Comparison of ENCODE assay signal across 14 cellular contexts in genomic region chr6:29968130-29968529, GRCh38. TPM values are rescaled to one million over a fixed set of nuclear protein-coding genes. Genes with fewer than 3 reads are reported as not detected.
DNase-seq lines count a peak whose midpoint lies in the region; ATAC-seq, FAIRE-seq and TF ChIP-seq lines count a peak whose summit lies in the region.
"Had no signal": no experiment of that assay in that cellular context is flagged by ENCODE, and none has a peak within 500 bp of the region (broad histone marks: within the 10 kb centered on the region; RNA-seq: fewer than 3 reads in every experiment).

No MANE protein-coding gene starts in this region.

- CTCF ChIA-PET in PC-9 (lab: Charles Lee), result interaction anchor here (1.0 kb wide), 1 partner anchor 119 kb away, joined by 8 read pairs; no protein-coding TSS in a partner anchor
- CTCF ChIA-PET in endothelial cell of umbilical vein (lab: Charles Lee), result interaction anchor here (0.7 to 4.0 kb wide), 5 partner anchors 8 to 123 kb away, joined by 3 to 29 read pairs (median 4); no protein-coding TSS in a partner anchor

- peaks cover 37% of the 10 kb centered on the region for H3F3A ChIP-seq in PC-9 (ENCODE audit: insufficient read depth, low read depth)

- in situ Hi-C loops in gastrocnemius medialis (cut with MboI; ENCODE audit: low sequenced_read_pairs in 4 of 4) (no loop called here), GM13976 (cut with MboI; ENCODE audit: low sequenced_read_pairs, unreplicated experiment) (no loop called here)

- H2AFZ ChIP-seq in PC-9, result no peak overlapping the region
- no peak overlapping the region for H2AFZ ChIP-seq in endothelial cell of umbilical vein (ENCODE audit: low read depth, low read length)

- no peaks in the 10 kb centered on the region for H3K36me3 ChIP-seq in PC-9 (ENCODE audit: low read depth)
- no peaks in the 10 kb centered on the region for H3K36me3 ChIP-seq in endothelial cell of umbilical vein (ENCODE audit: control insufficient read depth in 2 of 2, extremely low read depth in 1 of 2, insufficient read depth in 2 of 2, low read length in 2 of 2)
- no peaks in the 10 kb centered on the region for H3K36me3 ChIP-seq in gastrocnemius medialis

- H3K27ac ChIP-seq in PC-9 (peak overlapping the region; percentile 81), endothelial cell of umbilical vein (ENCODE audit: insufficient read depth, low read depth, low read length) (peak overlapping the region; percentile 40), gastrocnemius medialis (peak overlapping the region in 3 of 4 donors; percentile 86 to 92 (median 88))

- H3K79me2 ChIP-seq in PC-9 (ENCODE audit: low read depth) (no peaks in the 10 kb centered on the region), endothelial cell of umbilical vein (ENCODE audit: control insufficient read depth, insufficient read depth, low read length) (no peaks in the 10 kb centered on the region)

- H3K9me2 ChIP-seq in PC-9 (ENCODE audit: insufficient read depth), result no peaks in the 10 kb centered on the region

- H3K4me2 ChIP-seq in PC-9, result peak overlapping the region; percentile 83
- peak overlapping the region; percentile 5 for H3K4me2 ChIP-seq in endothelial cell of umbilical vein (ENCODE audit: insufficient read depth, low read length)
- H3K4me2 ChIP-seq: smooth muscle cell had no signal

- H3K27me3 ChIP-seq in PC-9 (ENCODE audit: insufficient read depth, low read depth), result no peaks in the 10 kb centered on the region
- H3K27me3 ChIP-seq in endothelial cell of umbilical vein (ENCODE audit: control insufficient read depth in 2 of 2, insufficient read depth in 2 of 2, low read length in 2 of 2), result peaks cover 0 to 2% of the 10 kb centered on the region in 2 experiments
- H3K27me3 ChIP-seq in gastrocnemius medialis, result no peaks in the 10 kb centered on the region
- H3K27me3 ChIP-seq: tibial artery had no signal

- intact Hi-C loops in PC-9 (cut with micrococcal nuclease; ENCODE audit: unreplicated experiment) (loop anchor here (5.0 kb wide), 1 partner anchor 99 kb away; the partner anchor contains the start of gene PPP1R11), endothelial cell of umbilical vein (cut with micrococcal nuclease) (loop anchor here (1.0 to 5.0 kb wide), 2 partner anchors 8 to 99 kb away; partner anchors contain the start of gene PPP1R11), gastrocnemius medialis (cut with DNase I; ENCODE audit: low total_unique reads) (no loop called here)

- no peak overlapping the region for H3K4me3 ChIP-seq in PC-9
- no peak overlapping the region for H3K4me3 ChIP-seq in endothelial cell of umbilical vein (replicated peaks in 1 of 3; ENCODE audit: insufficient read depth in 1 of 3, low read depth in 1 of 3, low read length in 3 of 3)
- no peak overlapping the region for H3K4me3 ChIP-seq in gastrocnemius medialis
- H3K4me3 ChIP-seq: smooth muscle cell, tibial artery had no signal

- ATAC-seq in gastrocnemius medialis, result no peak
- no peak for ATAC-seq in HG03378 (IDR thresholded peaks at IDR 0.05; ENCODE audit: unreplicated experiment)
- ATAC-seq: activated CD8-positive, alpha-beta memory T cell treated with anti-CD3 and anti-CD28 coated beads, Interleukin-2, amount 10 ng/mL, durations not matched to agents 7 days and 5 days had no signal

- TF ChIP-seq CTCF in PC-9 (conservative IDR thresholded peaks at IDR 0.05) (no peak; the same call in 1 of the 2 replicates), endothelial cell of umbilical vein (IDR thresholded peaks at IDR 0.05; ENCODE audit: extremely low read depth in 1 of 2, insufficient read depth in 1 of 2, low read depth in 1 of 2, low read length in 2 of 2) (no peak), gastrocnemius medialis (IDR thresholded peaks at IDR 0.05 in 4 of 5, conservative IDR thresholded peaks at IDR 0.05 in 1 of 5) (no peak), GM13976 (IDR thresholded peaks at IDR 0.05; ENCODE audit: borderline replicate concordance, control extremely low read depth, extremely low read depth, insufficient read depth, missing control alignments) (no peak)

- H3K9ac ChIP-seq in endothelial cell of umbilical vein (replicated peaks; ENCODE audit: extremely low read depth, insufficient read depth, low read length), result no peak overlapping the region

- FAIRE-seq in endothelial cell of umbilical vein (lab: Jason Lieb, UNC), result peak; percentile 80
- FAIRE-seq: A204.1 had no signal

- BruUV-seq in PC-9 (replicated peaks; lab: Mats Ljungman, UMichigan) (no TSS peak), endothelial cell of umbilical vein (replicated peaks; lab: Mats Ljungman, UMichigan) (no TSS peak)

- dilution Hi-C loops in endothelial cell of umbilical vein (cut with MboI; ENCODE audit: extremely low pct_ligation_motif_present, low sequenced_read_pairs), result no loop called here

- H3K9me1 ChIP-seq in endothelial cell of umbilical vein (replicated peaks; ENCODE audit: control insufficient read depth, extremely low read depth, insufficient read depth, low read length), result no peaks in the 10 kb centered on the region

- TF ChIP-seq POLR2A in endothelial cell of umbilical vein (IDR thresholded peaks at IDR 0.05; ENCODE audit: low read depth, low read length), result no peak
- no peak for TF ChIP-seq POLR2A in gastrocnemius medialis (IDR thresholded peaks at IDR 0.05)

- DNase-seq in DMS53 (lab: John Stamatoyannopoulos, UW) (peak; percentile 41), DMS53 treated with DMSO at 0.1 percent for 48 hours (lab: John Stamatoyannopoulos, UW; ENCODE audit: unreplicated experiment) (no peak), PC-9 (peak; percentile 47 to 75), endothelial cell of umbilical vein (ENCODE audit: low read depth, low spot score) (peak; percentile 79), gastrocnemius medialis (no peak), GM13976 (ENCODE audit: low spot score) (no peak)
- DNase-seq in stimulated activated CD4-positive, alpha-beta T cell treated with anti-CD3 and anti-CD28 coated beads, Interleukin-4, amount 100 ng/mL, for 1 hour, result no peak
- DNase-seq: activated CD8-positive, alpha-beta memory T cell treated with anti-CD3 and anti-CD28 coated beads, Interleukin-2, amount 10 ng/mL, durations not matched to agents 7 days and 5 days; DND-41; immature natural killer cell; tibial artery had no signal

- H3K4me1 ChIP-seq in PC-9 (replicated peaks; ENCODE audit: insufficient read depth), result peaks cover 46% of the 10 kb centered on the region
- H3K4me1 ChIP-seq in endothelial cell of umbilical vein (ENCODE audit: control insufficient read depth, extremely low read depth, insufficient read depth, low read length), result peaks cover 44% of the 10 kb centered on the region
- H3K4me1 ChIP-seq in gastrocnemius medialis, result peaks cover 38 to 41% of the 10 kb centered on the region in 2 donors

- H4K20me1 ChIP-seq in PC-9 (ENCODE audit: insufficient read depth) (no peaks in the 10 kb centered on the region), endothelial cell of umbilical vein (replicated peaks; ENCODE audit: control insufficient read depth, extremely low read depth, insufficient read depth, low read length) (no peaks in the 10 kb centered on the region)

- POLR2A ChIA-PET in PC-9 (lab: Charles Lee; ENCODE audit: unreplicated experiment), result no interaction called here
- POLR2A ChIA-PET in endothelial cell of umbilical vein (lab: Charles Lee), result no interaction called here

- H3K9me3 ChIP-seq in PC-9 (ENCODE audit: insufficient read depth, low read depth) (no peaks in the 10 kb centered on the region), endothelial cell of umbilical vein (replicated peaks; ENCODE audit: control insufficient read depth, insufficient read depth, low read length) (no peaks in the 10 kb centered on the region), gastrocnemius medialis (no peaks in the 10 kb centered on the region)
- H3K9me3 ChIP-seq: tibial artery had no signal

TF ChIP-seq in endothelial cell of umbilical vein, 7 proteins besides CTCF, POLR2A, EP300 and RAD21:
- peak; percentile 39 for TF ChIP-seq FOS (IDR thresholded peaks at IDR 0.05; ENCODE audit: borderline replicate concordance, insufficient read depth, low read length)
- TF ChIP-seq JUN (IDR thresholded peaks at IDR 0.05; ENCODE audit: borderline replicate concordance, insufficient read depth, insufficient read length, low read depth), result peak; percentile 72
- TF ChIP-seq GATA2 (IDR thresholded peaks at IDR 0.05; ENCODE audit: insufficient read depth, insufficient read length, low read depth, low read length), result no peak
- peak; percentile 40 for TF ChIP-seq POLR2AphosphoS5 (IDR thresholded peaks at IDR 0.05; ENCODE audit: insufficient read depth, low read depth, low read length)
- peak; percentile 29 for TF ChIP-seq MAX (IDR thresholded peaks at IDR 0.05; ENCODE audit: insufficient read depth, insufficient read length)
- no peak for TF ChIP-seq MYC (IDR thresholded peaks at IDR 0.05; ENCODE audit: low read depth, low read length)
- TF ChIP-seq EZH2 (IDR thresholded peaks at IDR 0.05; ENCODE audit: borderline replicate concordance, low read depth, low read length, severe bottlenecking), result no peak

RNA-seq across cellular contexts. Expression of gene HLA-A, which starts 25.8 kb away (rescaled TPM):
- total RNA-seq in PC-9 (2021), result 168 and 261 TPM in 2 replicates
- total RNA-seq in endothelial cell of umbilical vein, result 153 and 294 TPM in 2 replicates
- polyA plus RNA-seq in endothelial cell of umbilical vein, result 822 and 905 TPM in 2 replicates
- polyA plus RNA-seq in endothelial cell of umbilical vein (2011; cell fraction: cytosol; rRNA removed), result 512 and 643 TPM in 2 replicates
- polyA plus RNA-seq in endothelial cell of umbilical vein (2011; cell fraction: nucleus; rRNA removed), result 369 and 390 TPM in 2 replicates
- 170 and 221 TPM in 2 replicates for polyA plus RNA-seq in endothelial cell of umbilical vein (2012)
- 325 and 350 TPM in 2 replicates for polyA minus RNA-seq in endothelial cell of umbilical vein
- polyA minus RNA-seq in endothelial cell of umbilical vein (2011; cell fraction: cytosol; rRNA and poly(A)+ RNA removed), result 182 TPM
- polyA minus RNA-seq in endothelial cell of umbilical vein (2011; cell fraction: nucleus; rRNA and poly(A)+ RNA removed), result 53.4 and 89.2 TPM in 2 replicates
- total RNA-seq in gastrocnemius medialis, result 100 to 1,000 TPM; 149 to 161 (median 154) TPM

Comparison
In these comparisons a context has a peak if more than half of its experiments do, and no peak if none do; other contexts are left out.
1. DNase-seq: peak in DMS53 (single experiment), PC-9 (2 of 2) and endothelial cell of umbilical vein (single experiment); none in DMS53 treated with DMSO at 0.1 percent for 48 hours (single experiment), gastrocnemius medialis (0 of 2), GM13976 (single experiment) and stimulated activated CD4-positive, alpha-beta T cell treated with anti-CD3 and anti-CD28 coated beads, Interleukin-4, amount 100 ng/mL, for 1 hour (single experiment).
2. Peak in every context shown above with its lines, with median percentiles within 50 percentile points of each other: H3K27ac ChIP-seq.